In genomic region chr10:62803993-62804383, GRCh38 we compare ENCODE assay signal across 8 cellular contexts. TPM values are rescaled to one million over a fixed set of nuclear protein-coding genes. Genes with fewer than 3 reads are reported as not detected.
DNase-seq lines count a peak whose midpoint lies in the region; ATAC-seq, FAIRE-seq and TF ChIP-seq lines count a peak whose summit lies in the region.

No MANE protein-coding gene starts in this region.

- FAIRE-seq in pancreas (lab: Jason Lieb, UNC): no peak

- in situ Hi-C loops in GM13977 (cut with MboI; ENCODE audit: low pct_unique_long_range_greater_than_20kb, low sequenced_read_pairs, unreplicated experiment): no loop called here

- H2AFZ ChIP-seq in OCI-LY7 (ENCODE audit: low read length): peak overlapping the region; percentile 61

- no peaks in the 10 kb centered on the region for H3K9me2 ChIP-seq in OCI-LY7 (ENCODE audit: insufficient read depth, low read length)

- POLR2A ChIA-PET in OCI-LY7 (lab: Charles Lee): interaction anchor here (0.8 to 6.9 kb wide), 14 partner anchors 9 to 841 kb away, joined by 3 to 54 read pairs (median 3); partner anchors contain the start of genes EGR2 and NRBF2

- 26 to 29% methylated on average over 10 of the region's 10 CpGs for WGBS in pancreas, 2 donors

- intact Hi-C loops in OCI-LY7 (cut with micrococcal nuclease; ENCODE audit: unreplicated experiment) (loop anchor here (1.0 to 10.0 kb wide), 3 partner anchors 151 to 461 kb away; no protein-coding TSS in a partner anchor), pancreas (cut with DNase I) (no loop called here)

- peaks cover 30% of the 10 kb centered on the region for H4K20me1 ChIP-seq in OCI-LY7 (ENCODE audit: insufficient read depth, low read length)

- TF ChIP-seq CTCF in OCI-LY7 (conservative IDR thresholded peaks at IDR 0.05; ENCODE audit: low read length) (no peak), pancreas (IDR thresholded peaks at IDR 0.05) (no peak), GM13977 (IDR thresholded peaks at IDR 0.05; ENCODE audit: extremely low read depth, insufficient read depth, missing control alignments) (no peak)

- H3K9me3 ChIP-seq in OCI-LY7 (ENCODE audit: low read length): no peaks in the 10 kb centered on the region
- no peaks in the 10 kb centered on the region for H3K9me3 ChIP-seq in pancreas

- no peak for DNase-seq in OCI-LY7 (ENCODE audit: low spot score)
- no peak for DNase-seq in epithelial cell of prostate (ENCODE audit: low read depth, low spot score)
- DNase-seq in pancreas: no peak
- no peak for DNase-seq in NCI-H1092 treated with DMSO at 0.1 percent for 48 hours (lab: John Stamatoyannopoulos, UW)
- DNase-seq in GM13977 (ENCODE audit: low spot score): no peak

- ATAC-seq in GM21576 (IDR thresholded peaks at IDR 0.05; ENCODE audit: unreplicated experiment): peak; percentile 5
- peak in 2 of 4 donors; percentile 3 to 4 for ATAC-seq in pancreas
- ATAC-seq in HG02642 (IDR thresholded peaks at IDR 0.05; ENCODE audit: poor library complexity, unreplicated experiment): no peak
- no peak for ATAC-seq in HG03097 (IDR thresholded peaks at IDR 0.05; ENCODE audit: low FRiP score, unreplicated experiment)

- CTCF ChIA-PET in OCI-LY7 (lab: Charles Lee; ENCODE audit: unreplicated experiment): interaction anchor here (0.6 to 1.1 kb wide), 3 partner anchors 12 to 167 kb away, joined by 3 to 5 read pairs (median 3); partner anchors contain the start of gene EGR2

- peaks cover 37% of the 10 kb centered on the region for H3K36me3 ChIP-seq in OCI-LY7 (ENCODE audit: insufficient read depth, low read length)
- no peaks in the 10 kb centered on the region for H3K36me3 ChIP-seq in pancreas

- peaks cover 41% of the 10 kb centered on the region for H3K79me2 ChIP-seq in OCI-LY7 (ENCODE audit: insufficient read depth, low read depth, low read length)

- H3K4me3 ChIP-seq in OCI-LY7 (ENCODE audit: low read depth, low read length, poor library complexity, severe bottlenecking) (peak overlapping the region; percentile 88), pancreas (peak overlapping the region; percentile 74 to 95 (median 92))

- BruUV-seq in OCI-LY7 (replicated peaks; lab: Mats Ljungman, UMichigan): TSS peak; percentile 81

- H3K4me1 ChIP-seq in OCI-LY7 (ENCODE audit: insufficient read depth, low read length, poor library complexity, severe bottlenecking): peaks cover 39% of the 10 kb centered on the region
- peaks cover 11 to 28% (median 17%) of the 10 kb centered on the region in 3 donors for H3K4me1 ChIP-seq in pancreas

- H3K27ac ChIP-seq in OCI-LY7 (ENCODE audit: low read depth, low read length, poor library complexity, severe bottlenecking) (peak overlapping the region; percentile 66), epithelial cell of prostate (peak overlapping the region; percentile 89), pancreas (peak overlapping the region; percentile 77 to 97 (median 92))

- peak overlapping the region; percentile 73 for H3K4me2 ChIP-seq in OCI-LY7 (ENCODE audit: low read length)

- H3K27me3 ChIP-seq in pancreas: no peaks in the 10 kb centered on the region

RNA-seq across cellular contexts. Expression of gene ADO, which starts 0.5 kb away (rescaled TPM):
- total RNA-seq in OCI-LY7 (2014; rRNA removed; shearing (Covaris generic)): 33.1 and 43.1 TPM in 2 replicates
- 30.3 and 33.9 TPM in 2 replicates for total RNA-seq in OCI-LY7 (2022)
- 1 to 10 TPM; 3.7 to 9.6 (median 5.7) TPM for total RNA-seq in pancreas
- polyA plus RNA-seq in pancreas: 1 to 10 TPM; 2.4 to 5.5 TPM

RNA-seq across cellular contexts. Expression of gene EGR2, which starts 12.2 kb away (rescaled TPM):
- total RNA-seq in OCI-LY7 (2014; rRNA removed; shearing (Covaris generic)): 0.08 TPM in 1 of 2 replicates, not detected in the other
- total RNA-seq in OCI-LY7 (2022) (0.19 and 0.30 TPM in 2 replicates), pancreas (1 to 10 TPM in 3 of 6 donors, under 1 TPM in 3; 0.42 to 2.7 (median 1.2) TPM)
- under 1 TPM; 0.61 to 0.68 TPM for polyA plus RNA-seq in pancreas
